In genomic region chr20:17845701-17846475, GRCh38 we compare ENCODE assay signal across 10 cellular contexts.
DNase-seq lines count a peak whose midpoint lies in the region; ATAC-seq lines count a peak whose summit lies in the region.
"Had no signal": no experiment of that assay in that cellular context is flagged by ENCODE, and none has a peak within 500 bp of the region (broad histone marks: within the 10 kb centered on the region; RNA-seq: fewer than 3 reads in every experiment).

No MANE protein-coding gene starts in this region.

- H3K4me3 Mint-ChIP-seq in stimulated activated naive CD8-positive, alpha-beta T cell treated with anti-CD3 and anti-CD28 coated beads, Interleukin-15, Interleukin-2, amounts not matched to agents 100 ng/mL and 50 ng/mL, for 24 hours = no peak overlapping the region
- no peak overlapping the region for H3K4me3 Mint-ChIP-seq in stimulated activated naive CD8-positive, alpha-beta T cell treated with anti-CD3 and anti-CD28 coated beads, Interleukin-15, amount 100 ng/mL, for 72 hours

- peaks cover 47% of the 10 kb centered on the region for H3K4me1 Mint-ChIP-seq in stimulated activated naive CD8-positive, alpha-beta T cell treated with anti-CD3 and anti-CD28 coated beads, Interleukin-15, Interleukin-2, amounts not matched to agents 100 ng/mL and 50 ng/mL, for 24 hours (ENCODE audit: low read depth)
- H3K4me1 Mint-ChIP-seq in stimulated activated naive CD8-positive, alpha-beta T cell treated with anti-CD3 and anti-CD28 coated beads, Interleukin-15, amount 100 ng/mL, for 72 hours = peaks cover 6% of the 10 kb centered on the region

- H3K27me3 Mint-ChIP-seq in stimulated activated naive CD8-positive, alpha-beta T cell treated with anti-CD3 and anti-CD28 coated beads, Interleukin-15, Interleukin-2, amounts not matched to agents 100 ng/mL and 50 ng/mL, for 24 hours = no peaks in the 10 kb centered on the region
- peaks cover 9% of the 10 kb centered on the region for H3K27me3 Mint-ChIP-seq in stimulated activated naive CD8-positive, alpha-beta T cell treated with anti-CD3 and anti-CD28 coated beads, Interleukin-15, amount 100 ng/mL, for 72 hours

- no peaks in the 10 kb centered on the region for H3K36me3 Mint-ChIP-seq in stimulated activated naive CD8-positive, alpha-beta T cell treated with anti-CD3 and anti-CD28 coated beads, Interleukin-15, Interleukin-2, amounts not matched to agents 100 ng/mL and 50 ng/mL, for 24 hours (ENCODE audit: low read depth)

- H3K9me3 Mint-ChIP-seq in stimulated activated naive CD8-positive, alpha-beta T cell treated with anti-CD3 and anti-CD28 coated beads, Interleukin-15, Interleukin-2, amounts not matched to agents 100 ng/mL and 50 ng/mL, for 24 hours = no peaks in the 10 kb centered on the region
- H3K9me3 Mint-ChIP-seq in stimulated activated naive CD8-positive, alpha-beta T cell treated with anti-CD3 and anti-CD28 coated beads, Interleukin-15, amount 100 ng/mL, for 72 hours = no peaks in the 10 kb centered on the region
- H3K9me3 Mint-ChIP-seq: activated T-helper 2 cell treated with anti-CD3 and anti-CD28 coated beads, Interferon-gamma antibody, Interleukin-2, Interleukin-4, amounts not matched to agents 10 μg/mL and 5 μg/mL and 100 μg/mL, durations not matched to agents 14 hours and 24 hours and 36 hours had no signal

- DNase-seq in stimulated activated naive CD8-positive, alpha-beta T cell treated with anti-CD3 and anti-CD28 coated beads, Interleukin-15, amount 100 ng/mL, for 72 hours = no peak
- DNase-seq in RPMI8226 (peak; percentile 94), left colon (peak; percentile 68 to 72), GM19240 (ENCODE audit: insufficient read length, low spot score) (no peak), SIG-M5 (lab: John Stamatoyannopoulos, UW) (no peak), NCI-H774 (lab: John Stamatoyannopoulos, UW) (no peak)
- DNase-seq: glutamatergic neuron had no signal

- peak overlapping the region; percentile 40 for H3K27ac Mint-ChIP-seq in stimulated activated naive CD8-positive, alpha-beta T cell treated with anti-CD3 and anti-CD28 coated beads, Interleukin-15, Interleukin-2, amounts not matched to agents 100 ng/mL and 50 ng/mL, for 24 hours
- peak overlapping the region in 1 of 2 donors; percentile 17 for H3K27ac Mint-ChIP-seq in stimulated activated naive CD8-positive, alpha-beta T cell treated with anti-CD3 and anti-CD28 coated beads, Interleukin-15, amount 100 ng/mL, for 72 hours
- H3K27ac Mint-ChIP-seq: activated T-helper 2 cell treated with anti-CD3 and anti-CD28 coated beads, Interferon-gamma antibody, Interleukin-2, Interleukin-4, amounts not matched to agents 10 μg/mL and 5 μg/mL and 100 μg/mL, durations not matched to agents 14 hours and 24 hours and 36 hours had no signal

- ATAC-seq in stimulated activated naive CD8-positive, alpha-beta T cell treated with anti-CD3 and anti-CD28 coated beads, Interleukin-15, amount 100 ng/mL, for 72 hours = no peak
- ATAC-seq in left colon = peak; percentile 84
- ATAC-seq in HG02623 (IDR thresholded peaks at IDR 0.05; ENCODE audit: unreplicated experiment) = no peak

- intact Hi-C loops in left colon (cut with DNase I, micrococcal nuclease) = no loop called here

Comparison
In these comparisons a context has a peak if more than half of its experiments do, and no peak if none do; other contexts are left out.
1. DNase-seq: peak in RPMI8226 (single experiment) and left colon (2 of 2); none in stimulated activated naive CD8-positive, alpha-beta T cell treated with anti-CD3 and anti-CD28 coated beads, Interleukin-15, amount 100 ng/mL, for 72 hours (0 of 2), GM19240 (single experiment), SIG-M5 (single experiment) and NCI-H774 (single experiment).